In the genomic region with DNA sequence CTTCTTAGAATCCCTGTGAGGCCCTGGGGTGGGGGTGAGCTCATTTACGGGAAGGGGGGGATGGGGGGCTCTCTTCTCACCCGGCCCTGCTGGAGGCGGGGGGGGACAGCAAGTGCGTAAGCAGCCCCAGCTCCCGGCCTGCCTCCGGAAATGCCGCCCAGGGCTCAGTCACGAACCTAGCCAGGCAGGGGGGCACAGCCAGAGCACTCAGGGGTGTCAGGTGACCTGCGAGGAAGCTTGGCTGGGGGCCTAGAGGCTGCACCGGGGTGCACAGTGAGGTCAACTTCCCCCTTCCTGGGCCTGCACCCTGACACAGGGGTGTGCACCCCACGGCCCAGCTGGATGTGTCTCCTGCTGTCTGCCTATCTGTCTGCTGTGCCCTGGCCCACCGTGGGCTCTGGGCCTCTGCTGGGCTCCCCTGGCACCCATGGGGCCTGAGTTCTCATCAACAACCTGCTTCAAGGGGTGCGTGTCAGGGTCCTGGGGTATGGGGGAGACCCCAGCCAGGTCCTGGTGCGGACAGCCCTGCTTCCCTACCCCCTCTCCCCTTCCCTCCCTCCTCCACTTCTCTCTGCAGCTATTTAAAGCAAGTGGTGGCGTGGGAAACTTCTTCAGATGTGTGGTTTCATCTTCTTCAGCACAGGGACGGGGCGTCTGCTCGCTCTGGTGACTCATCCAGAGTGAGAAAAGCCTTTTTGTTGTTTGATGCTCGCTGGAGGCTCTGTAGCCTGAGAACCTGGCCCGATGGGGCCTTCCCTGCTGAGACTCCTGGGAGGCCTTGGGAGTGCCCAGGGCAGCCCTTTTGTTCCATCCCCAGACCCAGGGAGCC, we compare ENCODE assay signal across 9 cellular contexts.
DNase-seq lines count a peak whose midpoint lies in the region; ATAC-seq, FAIRE-seq and TF ChIP-seq lines count a peak whose summit lies in the region.
"Had no signal": no experiment of that assay in that cellular context is flagged by ENCODE, and none has a peak within 500 bp of the region (broad histone marks: within the 10 kb centered on the region; RNA-seq: fewer than 3 reads in every experiment).

No MANE protein-coding gene starts in this region.

- POLR2A ChIA-PET in Panc1 (lab: Charles Lee): interaction anchor here (0.6 kb wide), 1 partner anchor 12 kb away, joined by 8 read pairs; no protein-coding TSS in a partner anchor

- H3K27ac ChIP-seq in Panc1 (ENCODE audit: low read length) (no peak overlapping the region), pancreas (peak overlapping the region in 1 of 4 donors; percentile 36), tibial nerve (peak overlapping the region in 2 of 4 donors; percentile 17 to 83)
- H3K27ac ChIP-seq: C4-2B had no signal

- FAIRE-seq in pancreas (lab: Jason Lieb, UNC): no peak

- WGBS in pancreas, 2 donors: 53 to 57% methylated on average over 17 to 20 of the region's 20 CpGs
- 15 to 18% methylated on average over 13 to 20 of the region's 20 CpGs for WGBS in tibial nerve, 2 donors

- H3K9me3 ChIP-seq in Panc1 (ENCODE audit: control insufficient read depth, insufficient read depth, low read depth, low read length) (no peaks in the 10 kb centered on the region), pancreas (no peaks in the 10 kb centered on the region), tibial nerve (no peaks in the 10 kb centered on the region)

- peak; percentile 63 for ATAC-seq in HG03039 (IDR thresholded peaks at IDR 0.05; ENCODE audit: unreplicated experiment)
- ATAC-seq in Panc1: peak; percentile 75
- peak in 3 of 4 donors; percentile 65 to 79 (median 76) for ATAC-seq in pancreas

- H3K4me1 Mint-ChIP-seq in activated T-helper 1 cell treated with anti-CD3 and anti-CD28 coated beads, Interleukin-12 subunit alpha, Interleukin-12 subunit beta, Interleukin-2, Interleukin-4 antibody, amounts not matched to agents 30 ng/mL and 10 ng/mL and 1 ng/mL, durations not matched to agents 14 hours and 24 hours and 36 hours (ENCODE audit: low read depth): peaks cover 93% of the 10 kb centered on the region

- H3K36me3 ChIP-seq in Panc1 (ENCODE audit: control insufficient read depth, insufficient read depth, low read length) (no peaks in the 10 kb centered on the region), pancreas (no peaks in the 10 kb centered on the region), tibial nerve (no peaks in the 10 kb centered on the region)

- in situ Hi-C loops in Panc1 (cut with HindIII; ENCODE audit: low pct_unique_long_range_greater_than_20kb, low sequenced_read_pairs): no loop called here

- H3K4me3 ChIP-seq in Panc1 (ENCODE audit: low read depth in 2 of 2, low read length in 2 of 2) (no peak overlapping the region), foreskin fibroblast (ENCODE audit: low read depth in 1 of 2, low read length in 2 of 2) (no peak overlapping the region), pancreas (no peak overlapping the region), tibial nerve (no peak overlapping the region)

- TF ChIP-seq POLR2A in tibial nerve (IDR thresholded peaks at IDR 0.05): no peak

- no peaks in the 10 kb centered on the region for H3K27me3 Mint-ChIP-seq in activated T-helper 1 cell treated with anti-CD3 and anti-CD28 coated beads, Interleukin-12 subunit alpha, Interleukin-12 subunit beta, Interleukin-2, Interleukin-4 antibody, amounts not matched to agents 30 ng/mL and 10 ng/mL and 1 ng/mL, durations not matched to agents 14 hours and 24 hours and 36 hours (ENCODE audit: insufficient read depth)

- intact Hi-C loops in Panc1 (cut with micrococcal nuclease; ENCODE audit: unreplicated experiment) (loop anchor here (1.0 kb wide), 1 partner anchor 14 kb away; no protein-coding TSS in a partner anchor), pancreas (cut with DNase I) (no loop called here)
- intact Hi-C loops in activated T-helper 1 cell treated with anti-CD3 and anti-CD28 coated beads, Interleukin-12 subunit alpha, Interleukin-12 subunit beta, Interleukin-2, Interleukin-4 antibody, amounts not matched to agents 30 ng/mL and 10 ng/mL and 1 ng/mL, durations not matched to agents 14 hours and 24 hours and 36 hours (cut with micrococcal nuclease): loop anchor here (1.0 to 2.0 kb wide), 7 partner anchors 8 to 278 kb away; a partner anchor contains a TSS

- CTCF ChIA-PET in Panc1 (lab: Charles Lee): interaction anchor here (0.6 kb wide), 1 partner anchor 20 kb away, joined by 3 read pairs; no protein-coding TSS in a partner anchor

- H3K9me3 Mint-ChIP-seq in activated T-helper 1 cell treated with anti-CD3 and anti-CD28 coated beads, Interleukin-12 subunit alpha, Interleukin-12 subunit beta, Interleukin-2, Interleukin-4 antibody, amounts not matched to agents 30 ng/mL and 10 ng/mL and 1 ng/mL, durations not matched to agents 14 hours and 24 hours and 36 hours: no peaks in the 10 kb centered on the region

- TF ChIP-seq EP300 in tibial nerve (IDR thresholded peaks at IDR 0.05): no peak

- peak overlapping the region; percentile 74 for H3K4me3 Mint-ChIP-seq in activated T-helper 1 cell treated with anti-CD3 and anti-CD28 coated beads, Interleukin-12 subunit alpha, Interleukin-12 subunit beta, Interleukin-2, Interleukin-4 antibody, amounts not matched to agents 30 ng/mL and 10 ng/mL and 1 ng/mL, durations not matched to agents 14 hours and 24 hours and 36 hours

- H3K27ac Mint-ChIP-seq in activated T-helper 1 cell treated with anti-CD3 and anti-CD28 coated beads, Interleukin-12 subunit alpha, Interleukin-12 subunit beta, Interleukin-2, Interleukin-4 antibody, amounts not matched to agents 30 ng/mL and 10 ng/mL and 1 ng/mL, durations not matched to agents 14 hours and 24 hours and 36 hours: peak overlapping the region; percentile 97

- BruUV-seq in Panc1 (replicated peaks; lab: Mats Ljungman, UMichigan): no TSS peak

- DNase-seq in DMS79 (lab: John Stamatoyannopoulos, UW): peak; percentile 13
- no peak for DNase-seq in DMS79 treated with DMSO at 0.1 percent for 48 hours (lab: John Stamatoyannopoulos, UW)
- no peak for DNase-seq in Panc1 (ENCODE audit: low read depth, low spot score)
- DNase-seq in activated T-helper 1 cell treated with anti-CD3 and anti-CD28 coated beads, Interleukin-12 subunit alpha, Interleukin-12 subunit beta, Interleukin-2, Interleukin-4 antibody, amounts not matched to agents 30 ng/mL and 10 ng/mL and 1 ng/mL, durations not matched to agents 14 hours and 24 hours and 36 hours (ENCODE audit: low spot score): peak; percentile 88
- peak; percentile 60 to 75 for DNase-seq in foreskin fibroblast
- DNase-seq in pancreas: peak in 2 of 6 donors; percentile 15 to 69
- peak; percentile 27 to 40 for DNase-seq in tibial nerve (ENCODE audit: low spot score in 2 of 2)

- no peaks in the 10 kb centered on the region for H3K36me3 Mint-ChIP-seq in activated T-helper 1 cell treated with anti-CD3 and anti-CD28 coated beads, Interleukin-12 subunit alpha, Interleukin-12 subunit beta, Interleukin-2, Interleukin-4 antibody, amounts not matched to agents 30 ng/mL and 10 ng/mL and 1 ng/mL, durations not matched to agents 14 hours and 24 hours and 36 hours (ENCODE audit: low read depth)

- TF ChIP-seq CTCF in Panc1 (IDR thresholded peaks at IDR 0.05): no peak
- TF ChIP-seq CTCF in foreskin fibroblast (IDR thresholded peaks at IDR 0.05; ENCODE audit: low read depth, low read length): no peak
- TF ChIP-seq CTCF in pancreas (IDR thresholded peaks at IDR 0.05): no peak
- TF ChIP-seq CTCF in tibial nerve (IDR thresholded peaks at IDR 0.05): no peak

- H3K4me1 ChIP-seq in Panc1 (ENCODE audit: control insufficient read depth, insufficient read depth, low read length) (peaks cover 8% of the 10 kb centered on the region), pancreas (no peaks in the 10 kb centered on the region), tibial nerve (peaks cover 0 to 16% (median 6%) of the 10 kb centered on the region in 4 donors)

- no peaks in the 10 kb centered on the region for H3K27me3 ChIP-seq in Panc1 (ENCODE audit: control insufficient read depth, insufficient read depth, low read length)
- H3K27me3 ChIP-seq in pancreas: no peaks in the 10 kb centered on the region
- peaks cover 0 to 3% of the 10 kb centered on the region in 2 donors for H3K27me3 ChIP-seq in tibial nerve

Comparison
In these comparisons a context has a peak if more than half of its experiments do, and no peak if none do; other contexts are left out.
1. DNase-seq: peak in DMS79 (single experiment), activated T-helper 1 cell treated with anti-CD3 and anti-CD28 coated beads, Interleukin-12 subunit alpha, Interleukin-12 subunit beta, Interleukin-2, Interleukin-4 antibody, amounts not matched to agents 30 ng/mL and 10 ng/mL and 1 ng/mL, durations not matched to agents 14 hours and 24 hours and 36 hours (single experiment), foreskin fibroblast (2 of 2) and tibial nerve (2 of 2); none in DMS79 treated with DMSO at 0.1 percent for 48 hours (single experiment) and Panc1 (single experiment).
2. intact Hi-C loops: an anchor here in Panc1 (1.0 kb wide) and activated T-helper 1 cell treated with anti-CD3 and anti-CD28 coated beads, Interleukin-12 subunit alpha, Interleukin-12 subunit beta, Interleukin-2, Interleukin-4 antibody, amounts not matched to agents 30 ng/mL and 10 ng/mL and 1 ng/mL, durations not matched to agents 14 hours and 24 hours and 36 hours (1.0 to 2.0 kb wide); none called in pancreas.
3. Peak in every context shown above with its lines, with median percentiles within 50 percentile points of each other: ATAC-seq.